In the genomic region with DNA sequence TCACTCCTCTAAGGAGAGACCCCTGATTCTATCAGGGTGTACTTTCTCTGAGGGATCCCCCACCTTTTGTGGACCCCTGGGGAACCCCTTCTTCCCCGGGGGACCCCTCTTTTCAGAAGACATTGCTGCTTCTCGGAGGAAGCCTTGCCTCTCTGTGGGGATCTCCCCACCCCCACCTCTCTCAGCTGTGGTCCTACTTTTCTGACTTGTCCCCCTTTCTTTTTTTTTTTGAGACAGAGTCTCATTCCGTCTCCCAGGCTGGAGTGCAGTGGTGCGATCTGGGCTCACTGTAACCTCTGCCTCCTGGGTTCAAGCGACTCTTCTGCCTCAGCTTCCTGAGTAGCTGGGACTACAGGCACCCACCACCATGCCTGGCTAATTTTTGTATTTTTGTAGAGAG, we compare ENCODE assay signal across 8 cellular contexts. TPM values are rescaled to one million over a fixed set of nuclear protein-coding genes. Genes with fewer than 3 reads are reported as not detected.
DNase-seq lines count a peak whose midpoint lies in the region; TF ChIP-seq lines count a peak whose summit lies in the region.

No MANE protein-coding gene starts in this region.

- peak overlapping the region; percentile 98 for H3K4me3 ChIP-seq in GM08714 (ENCODE audit: low read length)
- peak overlapping the region; percentile 84 to 92 (median 89) for H3K4me3 ChIP-seq in esophagus muscularis mucosa
- peak overlapping the region; percentile 85 for H3K4me3 ChIP-seq in rectal smooth muscle tissue (ENCODE audit: low read length)
- H3K4me3 ChIP-seq in ovary = no peak overlapping the region

- CTCF ChIA-PET in RWPE1 (lab: Yijun Ruan, JAX) = interaction anchor here (0.7 kb wide), 1 partner anchor 103 kb away, joined by 3 read pairs; no protein-coding TSS in a partner anchor

- H3K36me3 ChIP-seq in esophagus muscularis mucosa = no peaks in the 10 kb centered on the region
- H3K36me3 ChIP-seq in rectal smooth muscle tissue (ENCODE audit: control insufficient read depth, insufficient read depth, low read length) = no peaks in the 10 kb centered on the region
- H3K36me3 ChIP-seq in ovary = no peaks in the 10 kb centered on the region

- TF ChIP-seq EP300 in esophagus muscularis mucosa (IDR thresholded peaks at IDR 0.05) = no peak
- TF ChIP-seq EP300 in ovary (IDR thresholded peaks at IDR 0.05) = no peak

- no peak overlapping the region for H3K9ac ChIP-seq in rectal smooth muscle tissue (ENCODE audit: low read length)

- 84% methylated on average over 5 of the region's 5 CpGs for WGBS in esophagus muscularis mucosa
- WGBS in ovary, 3 donors = 80 to 91% (median 88%) methylated on average over 5 of the region's 5 CpGs

- H3K9me3 ChIP-seq in esophagus muscularis mucosa = no peaks in the 10 kb centered on the region
- H3K9me3 ChIP-seq in ovary = no peaks in the 10 kb centered on the region

- POLR2A ChIA-PET in RWPE1 (lab: Yijun Ruan, JAX; ENCODE audit: low non-redundant PET) = no interaction called here

- TF ChIP-seq POLR2A in esophagus muscularis mucosa (IDR thresholded peaks at IDR 0.05; ENCODE audit: low read depth) = no peak
- TF ChIP-seq POLR2A in ovary (IDR thresholded peaks at IDR 0.05) = no peak

- H3K27me3 ChIP-seq in esophagus muscularis mucosa = no peaks in the 10 kb centered on the region
- no peaks in the 10 kb centered on the region for H3K27me3 ChIP-seq in rectal smooth muscle tissue (ENCODE audit: control insufficient read depth, insufficient read depth, low read length)
- H3K27me3 ChIP-seq in ovary = no peaks in the 10 kb centered on the region

- H3K4me1 ChIP-seq in esophagus muscularis mucosa = peaks cover 39 to 59% (median 46%) of the 10 kb centered on the region in 4 donors
- H3K4me1 ChIP-seq in rectal smooth muscle tissue (ENCODE audit: control insufficient read depth, insufficient read depth, low read length) = peaks cover 13% of the 10 kb centered on the region
- H3K4me1 ChIP-seq in ovary (ENCODE audit: insufficient read depth) = no peaks in the 10 kb centered on the region

- no peak for DNase-seq in RWPE1 (ENCODE audit: low spot score)
- DNase-seq in esophagus muscularis mucosa (ENCODE audit: extremely low spot score) = no peak
- no peak for DNase-seq in T-helper 9 cell
- no peak for DNase-seq in stimulated activated CD4-positive, alpha-beta T cell treated with anti-CD3 and anti-CD28 coated beads, Interleukin-2, amount 100 ng/mL, for 48 hours
- no peak for DNase-seq in activated gamma-delta T cell treated with Interleukin-2 at 50 U/mL for 16 hours
- no peak for DNase-seq in ovary

- peak overlapping the region; percentile 93 for H3K27ac ChIP-seq in RWPE1
- peak overlapping the region in 2 of 4 donors; percentile 83 to 88 for H3K27ac ChIP-seq in esophagus muscularis mucosa (replicated peaks in 1 of 4)
- H3K27ac ChIP-seq in rectal smooth muscle tissue (ENCODE audit: low read depth, low read length) = no peak overlapping the region
- H3K27ac ChIP-seq in ovary = no peak overlapping the region

- TF ChIP-seq CTCF in RWPE1 (conservative IDR thresholded peaks at IDR 0.05; ENCODE audit: low read depth) (no peak), esophagus muscularis mucosa (IDR thresholded peaks at IDR 0.05) (no peak), ovary (IDR thresholded peaks at IDR 0.05) (no peak)

- intact Hi-C loops in esophagus muscularis mucosa (cut with DNase I) (no loop called here), ovary (cut with DNase I) (no loop called here)

RNA-seq across cellular contexts. Expression of a gene that starts 18.4 kb away (rescaled TPM):
- total RNA-seq in esophagus muscularis mucosa (10 to 100 TPM; 34.9 to 60.5 (median 42.5) TPM), ovary (10 to 100 TPM; 10.7 to 83.0 (median 57.9) TPM)
- 10 to 100 TPM; 13.7 to 18.9 TPM for polyA plus RNA-seq in ovary
